27 cellular contexts compared by ENCODE assay signal in the genomic region with DNA sequence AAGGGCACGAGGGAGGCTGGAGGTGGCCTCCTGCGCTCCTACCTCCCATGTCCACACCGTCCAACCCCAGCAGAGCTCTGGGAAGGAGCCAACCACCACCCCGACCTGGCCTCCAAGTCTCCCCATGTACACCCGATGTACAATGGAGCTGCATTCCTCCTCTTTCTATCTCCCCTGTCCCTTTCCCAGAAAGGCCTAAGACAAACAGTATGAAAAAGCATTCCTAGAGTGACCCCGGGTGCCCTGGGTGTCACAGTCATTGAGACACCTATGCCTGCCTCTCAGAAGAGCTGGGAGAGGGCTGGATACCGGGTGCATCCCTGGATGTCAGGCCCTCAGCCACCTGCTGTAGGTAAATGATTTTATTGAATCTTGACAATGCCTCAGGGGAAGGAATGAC.
"Had no signal": no experiment of that assay in that cellular context is flagged by ENCODE, and none has a peak within 500 bp of the region (broad histone marks: within the 10 kb centered on the region; RNA-seq: fewer than 3 reads in every experiment).

No MANE protein-coding gene starts in this region.

- H3K4me1 Mint-ChIP-seq: naive thymus-derived CD4-positive, alpha-beta T cell; neural crest cell; stimulated activated naive B cell treated with anti-CD40 and anti-IgM and Interleukin-4, amounts not matched to agents 10 μg/mL and 1 μg/mL and 100 μg/mL, for 72 hours had no signal

- H3K27ac ChIP-seq: heart right ventricle, hepatocyte, left lung, ovary, right atrium auricular region, right lobe of liver, stomach, testis, thyroid gland, transverse colon, upper lobe of left lung had no signal

- H3K27ac Mint-ChIP-seq: naive thymus-derived CD4-positive, alpha-beta T cell; natural killer cell treated with Interleukin-12 subunit alpha and Interleukin-12 subunit beta and Interleukin-15 and Interleukin-18, amount 100 ng/mL, for 72 hours; progenitor cell of endocrine pancreas; stimulated activated naive B cell treated with anti-CD40 and anti-IgM and Interleukin-4, amounts not matched to agents 10 μg/mL and 1 μg/mL and 100 μg/mL, for 72 hours had no signal

- H3K27me3 ChIP-seq: hepatocyte, ovary, right atrium auricular region, right lobe of liver, testis, thyroid gland, transverse colon, upper lobe of left lung had no signal

- H3K36me3 ChIP-seq: heart right ventricle, left lung, ovary, right atrium auricular region, right lobe of liver, stomach, thyroid gland, transverse colon, upper lobe of left lung had no signal

- H3K4me3 Mint-ChIP-seq: naive thymus-derived CD4-positive, alpha-beta T cell; natural killer cell treated with Interleukin-12 subunit alpha and Interleukin-12 subunit beta and Interleukin-15 and Interleukin-18, amount 100 ng/mL, for 72 hours; neural crest cell; stimulated activated naive B cell treated with anti-CD40 and anti-IgM and Interleukin-4, amounts not matched to agents 10 μg/mL and 1 μg/mL and 100 μg/mL, for 72 hours had no signal

- H3K36me3 Mint-ChIP-seq: naive thymus-derived CD4-positive, alpha-beta T cell; natural killer cell treated with Interleukin-12 subunit alpha and Interleukin-12 subunit beta and Interleukin-15 and Interleukin-18, amount 100 ng/mL, for 72 hours; stimulated activated naive B cell treated with anti-CD40 and anti-IgM and Interleukin-4, amounts not matched to agents 10 μg/mL and 1 μg/mL and 100 μg/mL, for 72 hours had no signal

- H3K9me3 ChIP-seq: heart right ventricle, left lung, mucosa of descending colon, ovary, right atrium auricular region, right lobe of liver, stomach, testis, thyroid gland, transverse colon, upper lobe of left lung had no signal

- H2AFZ ChIP-seq: hepatocyte had no signal

- H3K4me2 ChIP-seq: hepatocyte, smooth muscle cell had no signal

- H3K4me1 ChIP-seq: heart right ventricle, left lung, right atrium auricular region, right lobe of liver, stomach, testis, thyroid gland, transverse colon, upper lobe of left lung had no signal

- ATAC-seq: heart right ventricle; left colon; mucosa of descending colon; naive thymus-derived CD4-positive, alpha-beta T cell; natural killer cell treated with Interleukin-12 subunit alpha and Interleukin-12 subunit beta and Interleukin-15 and Interleukin-18, amount 100 ng/mL, for 72 hours; right lobe of liver; stimulated activated naive B cell treated with anti-CD40 and anti-IgM and Interleukin-4, amounts not matched to agents 10 μg/mL and 1 μg/mL and 100 μg/mL, for 72 hours; stimulated activated naive CD8-positive, alpha-beta T cell treated with anti-CD3 and anti-CD28 coated beads, Interleukin-15, Interleukin-2, amounts not matched to agents 100 U/mL and 50 U/mL, for 24 hours had no signal

- H3K4me3 ChIP-seq: heart right ventricle, hepatocyte, left lung, lung, mucosa of descending colon, ovary, right atrium auricular region, right lobe of liver, smooth muscle cell, stomach, testis, thyroid gland, transverse colon, upper lobe of left lung had no signal

- H3K9me3 Mint-ChIP-seq: naive thymus-derived CD4-positive, alpha-beta T cell; natural killer cell treated with Interleukin-12 subunit alpha and Interleukin-12 subunit beta and Interleukin-15 and Interleukin-18, amount 100 ng/mL, for 72 hours; neural crest cell; stimulated activated naive B cell treated with anti-CD40 and anti-IgM and Interleukin-4, amounts not matched to agents 10 μg/mL and 1 μg/mL and 100 μg/mL, for 72 hours had no signal

- DNase-seq: heart right ventricle; kidney glomerular epithelial cell; left colon; left lung; mesendoderm; midbrain; mucosa of descending colon; naive thymus-derived CD4-positive, alpha-beta T cell; ovary; right lobe of liver; stimulated activated CD4-positive, alpha-beta T cell treated with anti-CD3 and anti-CD28 coated beads, Interleukin-15, amount 100 ng/mL, for 24 hours; stimulated activated CD4-positive, alpha-beta T cell treated with anti-CD3 and anti-CD28 coated beads, Interleukin-2, amount 100 ng/mL, for 24 hours; stimulated activated CD4-positive, alpha-beta T cell treated with anti-CD3 and anti-CD28 coated beads, Interleukin-4, amount 100 ng/mL, for 1 hour; stimulated activated naive B cell treated with anti-CD40 and anti-IgM and Interleukin-4, amounts not matched to agents 10 μg/mL and 1 μg/mL and 100 μg/mL, for 72 hours; stimulated activated naive CD8-positive, alpha-beta T cell treated with anti-CD3 and anti-CD28 coated beads, Interleukin-15, Interleukin-2, amounts not matched to agents 100 U/mL and 50 U/mL, for 24 hours; stomach; testis; thyroid gland; transverse colon; upper lobe of left lung had no signal
